1 cellular context compared by ENCODE assay signal in the genomic region with DNA sequence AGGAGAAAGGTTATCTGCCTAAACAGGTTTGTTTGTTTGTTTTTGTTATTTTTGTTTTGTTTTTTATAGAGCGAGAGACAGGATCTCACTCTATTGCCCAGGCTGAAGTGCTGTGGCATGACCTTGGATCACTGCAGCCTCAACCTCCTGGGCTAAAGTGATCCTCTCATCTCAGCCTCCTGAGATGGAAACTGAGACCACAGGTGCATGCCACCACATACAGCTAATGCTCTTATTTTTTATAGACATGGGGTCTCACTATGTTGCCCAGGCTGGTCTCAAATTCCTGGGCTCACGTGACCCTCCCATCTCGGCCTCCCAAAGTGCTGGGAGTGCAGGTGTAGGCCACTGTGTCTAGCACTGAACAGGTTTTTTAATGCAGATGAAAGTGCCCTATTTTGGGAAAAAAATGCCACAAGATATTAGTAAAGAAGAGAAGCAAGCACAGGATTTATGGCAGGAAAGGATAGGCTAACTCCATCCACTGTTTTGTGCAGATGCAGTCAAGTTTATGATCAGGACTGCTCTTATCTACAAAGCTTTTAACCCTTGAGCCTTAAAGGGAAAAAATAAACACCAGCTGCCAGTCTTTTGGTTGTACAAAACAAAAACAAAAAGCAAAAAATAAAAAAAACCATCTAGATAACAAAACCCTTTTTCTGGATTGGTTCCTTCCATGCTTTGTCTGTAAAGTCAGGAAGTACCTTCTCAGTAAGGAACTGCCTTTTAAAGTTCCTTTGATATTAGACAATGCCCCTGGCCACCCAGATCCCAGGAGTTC.
A peak's percentile ranks its signal among the peaks of the same experiment; 100 is the strongest.
TF ChIP-seq lines count a peak whose summit lies in the region.

No MANE protein-coding gene starts in this region.

TF ChIP-seq in HEK293, 187 proteins besides CTCF, POLR2A, EP300 and RAD21 (continued from another document):
- TF ChIP-seq, protein P1, sequence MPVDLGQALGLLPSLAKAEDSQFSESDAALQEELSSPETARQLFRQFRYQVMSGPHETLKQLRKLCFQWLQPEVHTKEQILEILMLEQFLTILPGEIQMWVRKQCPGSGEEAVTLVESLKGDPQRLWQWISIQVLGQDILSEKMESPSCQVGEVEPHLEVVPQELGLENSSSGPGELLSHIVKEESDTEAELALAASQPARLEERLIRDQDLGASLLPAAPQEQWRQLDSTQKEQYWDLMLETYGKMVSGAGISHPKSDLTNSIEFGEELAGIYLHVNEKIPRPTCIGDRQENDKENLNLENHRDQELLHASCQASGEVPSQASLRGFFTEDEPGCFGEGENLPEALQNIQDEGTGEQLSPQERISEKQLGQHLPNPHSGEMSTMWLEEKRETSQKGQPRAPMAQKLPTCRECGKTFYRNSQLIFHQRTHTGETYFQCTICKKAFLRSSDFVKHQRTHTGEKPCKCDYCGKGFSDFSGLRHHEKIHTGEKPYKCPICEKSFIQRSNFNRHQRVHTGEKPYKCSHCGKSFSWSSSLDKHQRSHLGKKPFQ (tag by site-specific recombination; IDR thresholded peaks at IDR 0.05) = no peak
- TF ChIP-seq, protein P2, sequence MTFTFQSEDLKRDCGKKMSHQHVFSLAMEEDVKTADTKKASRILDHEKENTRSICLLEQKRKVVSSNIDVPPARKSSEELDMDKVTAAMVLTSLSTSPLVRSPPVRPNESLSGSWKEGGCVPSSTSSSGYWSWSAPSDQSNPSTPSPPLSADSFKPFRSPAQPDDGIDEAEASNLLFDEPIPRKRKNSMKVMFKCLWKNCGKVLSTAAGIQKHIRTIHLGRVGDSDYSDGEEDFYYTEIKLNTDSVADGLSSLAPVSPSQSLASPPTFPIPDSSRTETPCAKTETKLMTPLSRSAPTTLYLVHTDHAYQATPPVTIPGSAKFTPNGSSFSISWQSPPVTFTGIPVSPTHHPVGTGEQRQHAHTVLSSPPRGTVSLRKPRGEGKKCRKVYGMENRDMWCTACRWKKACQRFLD (tag by site-specific recombination; IDR thresholded peaks at IDR 0.05) = no peak
- TF ChIP-seq FEZF1 (tag by site-specific recombination; IDR thresholded peaks at IDR 0.05) (peak; percentile 71), ZNF133 (tag by site-specific recombination; IDR thresholded peaks at IDR 0.05) (no peak)
